Comparison of ENCODE assay signal across 1 cellular context in genomic region chr6:122048570-122048969, GRCh38.
TF ChIP-seq lines count a peak whose summit lies in the region.

No MANE protein-coding gene starts in this region.

TF ChIP-seq in SK-N-SH treated with all-trans-retinoic acid at 6 μM for 48 hours, 23 proteins besides CTCF, POLR2A, EP300 and RAD21 (continued from another document):
- TF ChIP-seq ESRRG (CRISPR knock-in tag; IDR thresholded peaks at IDR 0.05), result no peak
- no peak for TF ChIP-seq OSR1 (CRISPR knock-in tag; IDR thresholded peaks at IDR 0.05)
- TF ChIP-seq TOX (CRISPR knock-in tag; IDR thresholded peaks at IDR 0.05; ENCODE audit: borderline replicate concordance), result no peak
- no peak for TF ChIP-seq ISL1 (CRISPR knock-in tag; IDR thresholded peaks at IDR 0.05)
- TF ChIP-seq POU6F1 (CRISPR knock-in tag; IDR thresholded peaks at IDR 0.05; ENCODE audit: borderline replicate concordance, low read depth), result no peak
- no peak for TF ChIP-seq TCF4 (CRISPR knock-in tag; IDR thresholded peaks at IDR 0.05; ENCODE audit: borderline replicate concordance)
- TF ChIP-seq PPARA (CRISPR knock-in tag; IDR thresholded peaks at IDR 0.05; ENCODE audit: borderline replicate concordance), result no peak
- no peak for TF ChIP-seq ZFP3 (CRISPR knock-in tag; IDR thresholded peaks at IDR 0.05)
- no peak for TF ChIP-seq CSRNP3 (CRISPR knock-in tag; IDR thresholded peaks at IDR 0.05)
- TF ChIP-seq TSHZ2 (CRISPR knock-in tag; IDR thresholded peaks at IDR 0.05), result no peak
- no peak for TF ChIP-seq BACH2 (CRISPR knock-in tag; IDR thresholded peaks at IDR 0.05; ENCODE audit: borderline replicate concordance)
- no peak for TF ChIP-seq ZNF70 (CRISPR knock-in tag; IDR thresholded peaks at IDR 0.05)
- TF ChIP-seq ZNF8 (CRISPR knock-in tag; IDR thresholded peaks at IDR 0.05), result no peak
